In the genomic region with DNA sequence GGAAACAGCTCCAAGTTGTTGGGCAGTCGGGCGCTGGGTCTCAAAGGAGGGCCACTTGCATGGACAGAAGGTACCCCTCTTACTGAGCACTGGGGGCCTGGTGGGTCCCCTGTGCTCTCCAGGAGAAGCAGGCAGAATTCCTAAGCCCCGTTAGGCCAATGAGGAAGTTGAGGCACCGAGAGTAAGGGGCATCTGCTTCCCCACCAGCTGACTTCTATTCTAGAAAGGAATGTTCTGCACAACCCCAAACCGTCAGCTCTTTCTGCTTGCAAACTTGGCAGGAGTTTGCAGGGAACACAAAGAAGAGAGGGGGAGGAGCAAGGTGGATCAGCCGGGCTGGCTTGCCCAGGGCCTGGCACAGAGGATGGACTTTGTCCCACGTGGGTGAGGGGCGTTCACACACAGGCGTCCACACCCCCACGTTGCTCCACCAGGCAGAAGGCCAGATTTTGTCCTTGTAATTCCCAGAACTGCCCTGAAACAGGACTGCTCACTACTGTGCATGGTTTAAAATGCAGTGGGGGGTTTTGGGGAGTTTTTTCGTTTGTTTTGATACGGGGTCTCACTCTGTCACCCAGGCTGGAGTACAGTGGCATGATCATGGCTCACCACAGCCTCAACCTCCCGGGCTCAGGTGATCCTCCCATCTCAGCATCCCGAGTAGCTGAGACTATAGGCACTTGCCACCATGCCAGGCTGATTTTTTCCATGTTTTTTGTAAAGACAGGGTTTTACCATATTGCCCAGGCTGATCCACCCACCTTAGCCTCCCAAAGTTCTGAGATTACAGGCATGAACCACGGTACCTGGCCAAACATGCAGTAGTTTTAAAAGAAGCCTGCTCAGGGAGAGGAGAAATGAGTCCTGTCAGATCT, we compare ENCODE assay signal across 1 cellular context.
TF ChIP-seq lines count a peak whose summit lies in the region.

No MANE protein-coding gene starts in this region.

TF ChIP-seq in HepG2, 621 proteins besides CTCF, POLR2A, EP300 and RAD21 (continued from another document and continues in another):
- TF ChIP-seq, protein P1, sequence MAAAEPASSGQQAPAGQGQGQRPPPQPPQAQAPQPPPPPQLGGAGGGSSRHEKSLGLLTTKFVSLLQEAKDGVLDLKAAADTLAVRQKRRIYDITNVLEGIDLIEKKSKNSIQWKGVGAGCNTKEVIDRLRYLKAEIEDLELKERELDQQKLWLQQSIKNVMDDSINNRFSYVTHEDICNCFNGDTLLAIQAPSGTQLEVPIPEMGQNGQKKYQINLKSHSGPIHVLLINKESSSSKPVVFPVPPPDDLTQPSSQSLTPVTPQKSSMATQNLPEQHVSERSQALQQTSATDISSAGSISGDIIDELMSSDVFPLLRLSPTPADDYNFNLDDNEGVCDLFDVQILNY (CRISPR knock-in tag; conservative IDR thresholded peaks at IDR 0.05) = no peak
- peak; percentile 51; the same call in 1 of the 2 replicates for TF ChIP-seq ZNF839 (CRISPR knock-in tag; IDR thresholded peaks at IDR 0.05; ENCODE audit: borderline replicate concordance)
- TF ChIP-seq IRX3 (CRISPR knock-in tag; IDR thresholded peaks at IDR 0.05; ENCODE audit: borderline replicate concordance, low read depth) = no peak
- TF ChIP-seq IKZF5 (CRISPR knock-in tag; IDR thresholded peaks at IDR 0.05) = peak; percentile 92; the same call in 1 of the 2 replicates
- peak; percentile 78 for TF ChIP-seq ZNF503 (CRISPR knock-in tag; IDR thresholded peaks at IDR 0.05)
- no peak; the same call in 1 of the 2 replicates for TF ChIP-seq NR1H2 (CRISPR knock-in tag; IDR thresholded peaks at IDR 0.05; ENCODE audit: borderline replicate concordance, low read depth)
- no peak for TF ChIP-seq PAF1 (CRISPR knock-in tag; IDR thresholded peaks at IDR 0.05)
- TF ChIP-seq KAT8 (CRISPR knock-in tag; IDR thresholded peaks at IDR 0.05) = peak; percentile 86
- 0 out of 2 replicates have a peak, but pooled peaks have one; percentile 66 for TF ChIP-seq ZNF639 (CRISPR knock-in tag; conservative IDR thresholded peaks at IDR 0.05)
- TF ChIP-seq ZNF740 (CRISPR knock-in tag; IDR thresholded peaks at IDR 0.05) = peak; percentile 98
- no peak for TF ChIP-seq ZNF782 (CRISPR knock-in tag; IDR thresholded peaks at IDR 0.05; ENCODE audit: borderline replicate concordance)
- no peak for TF ChIP-seq HOXA9 (CRISPR knock-in tag; IDR thresholded peaks at IDR 0.05; ENCODE audit: borderline replicate concordance)
- TF ChIP-seq KAT2B (IDR thresholded peaks at IDR 0.05; ENCODE audit: borderline replicate concordance, low read depth, low read length) = no peak
- TF ChIP-seq HNRNPL (IDR thresholded peaks at IDR 0.05; ENCODE audit: low read depth, low read length) = peak; percentile 100
- TF ChIP-seq ZNF512 (CRISPR knock-in tag; IDR thresholded peaks at IDR 0.05) = 0 out of 2 replicates have a peak, but pooled peaks have one; percentile 51
- no peak for TF ChIP-seq ZFP36L2 (CRISPR knock-in tag; IDR thresholded peaks at IDR 0.05)
- 0 out of 2 replicates have a peak, but pooled peaks have one; percentile 37 for TF ChIP-seq SSRP1 (CRISPR knock-in tag; IDR thresholded peaks at IDR 0.05)
- peak; percentile 38; the same call in 1 of the 2 replicates for TF ChIP-seq NFKB2 (CRISPR knock-in tag; IDR thresholded peaks at IDR 0.05; ENCODE audit: borderline replicate concordance)
- peak; percentile 97 for TF ChIP-seq SALL1 (CRISPR knock-in tag; IDR thresholded peaks at IDR 0.05)
- peak; percentile 91 for TF ChIP-seq RXRB (CRISPR knock-in tag; IDR thresholded peaks at IDR 0.05; ENCODE audit: borderline replicate concordance)
- peak; percentile 68 for TF ChIP-seq MIER2 (CRISPR knock-in tag; IDR thresholded peaks at IDR 0.05)
- TF ChIP-seq FOSL1 (CRISPR knock-in tag; IDR thresholded peaks at IDR 0.05; ENCODE audit: borderline replicate concordance) = peak; percentile 37; the same call in 1 of the 2 replicates
- peak; percentile 16 for TF ChIP-seq JARID2 (CRISPR knock-in tag; IDR thresholded peaks at IDR 0.05; ENCODE audit: insufficient replicate concordance)
- TF ChIP-seq NFYB (CRISPR knock-in tag; IDR thresholded peaks at IDR 0.05) = peak; percentile 28; the same call in 1 of the 2 replicates
- TF ChIP-seq PATZ1 (CRISPR knock-in tag; IDR thresholded peaks at IDR 0.05) = peak; percentile 98
- TF ChIP-seq ZGPAT (CRISPR knock-in tag; IDR thresholded peaks at IDR 0.05) = peak; percentile 96
- TF ChIP-seq RBFOX2 (IDR thresholded peaks at IDR 0.05; ENCODE audit: low read depth, low read length) = peak; percentile 65
- TF ChIP-seq, protein P2, sequence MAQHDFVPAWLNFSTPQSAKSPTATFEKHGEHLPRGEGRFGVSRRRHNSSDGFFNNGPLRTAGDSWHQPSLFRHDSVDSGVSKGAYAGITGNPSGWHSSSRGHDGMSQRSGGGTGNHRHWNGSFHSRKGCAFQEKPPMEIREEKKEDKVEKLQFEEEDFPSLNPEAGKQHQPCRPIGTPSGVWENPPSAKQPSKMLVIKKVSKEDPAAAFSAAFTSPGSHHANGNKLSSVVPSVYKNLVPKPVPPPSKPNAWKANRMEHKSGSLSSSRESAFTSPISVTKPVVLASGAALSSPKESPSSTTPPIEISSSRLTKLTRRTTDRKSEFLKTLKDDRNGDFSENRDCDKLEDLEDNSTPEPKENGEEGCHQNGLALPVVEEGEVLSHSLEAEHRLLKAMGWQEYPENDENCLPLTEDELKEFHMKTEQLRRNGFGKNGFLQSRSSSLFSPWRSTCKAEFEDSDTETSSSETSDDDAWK (CRISPR knock-in tag; IDR thresholded peaks at IDR 0.05) = no peak
- no peak for TF ChIP-seq HOXA7 (CRISPR knock-in tag; IDR thresholded peaks at IDR 0.05)
- no peak for TF ChIP-seq ZNF547 (CRISPR knock-in tag; IDR thresholded peaks at IDR 0.05)
- no peak for TF ChIP-seq ZNF552 (CRISPR knock-in tag; IDR thresholded peaks at IDR 0.05; ENCODE audit: borderline replicate concordance)
- no peak for TF ChIP-seq ZNF549 (CRISPR knock-in tag; IDR thresholded peaks at IDR 0.05)
- peak; percentile 88; the same call in 1 of the 2 replicates for TF ChIP-seq ZNF691 (CRISPR knock-in tag; IDR thresholded peaks at IDR 0.05; ENCODE audit: borderline replicate concordance, low read depth)
- TF ChIP-seq ZNF317 (CRISPR knock-in tag; IDR thresholded peaks at IDR 0.05) = peak; percentile 11; the same call in 1 of the 2 replicates
- TF ChIP-seq ZBTB33 (CRISPR knock-in tag; IDR thresholded peaks at IDR 0.05) = peak; percentile 86
- no peak for TF ChIP-seq TCF12 (IDR thresholded peaks at IDR 0.05)
- peak; percentile 80; the same call in 1 of the 2 replicates for TF ChIP-seq TCF12 (CRISPR knock-in tag; IDR thresholded peaks at IDR 0.05)
- TF ChIP-seq ZNF570 (CRISPR knock-in tag; IDR thresholded peaks at IDR 0.05; ENCODE audit: borderline replicate concordance) = no peak
- TF ChIP-seq BRD4 (CRISPR knock-in tag; IDR thresholded peaks at IDR 0.05) = peak; percentile 99
